Comparison of ENCODE assay signal across 25 cellular contexts in genomic region chr3:183131735-183132134, GRCh38. TPM values are rescaled to one million over a fixed set of nuclear protein-coding genes. Genes with fewer than 3 reads are reported as not detected.
DNase-seq lines count a peak whose midpoint lies in the region; ATAC-seq, FAIRE-seq and TF ChIP-seq lines count a peak whose summit lies in the region.
"Had no signal": no experiment of that assay in that cellular context is flagged by ENCODE, and none has a peak within 500 bp of the region (broad histone marks: within the 10 kb centered on the region; RNA-seq: fewer than 3 reads in every experiment).

No MANE protein-coding gene starts in this region.

- CTCF ChIA-PET in K562 (lab: Yijun Ruan, JAX; ENCODE audit: low intra/inter-chr PET ratio): no interaction called here

- no peak for TF ChIP-seq EP300 in K562 (IDR thresholded peaks at IDR 0.05; ENCODE audit: low read length)

- intact Hi-C loops in K562 (cut with micrococcal nuclease): no loop called here

- H3K79me2 ChIP-seq in ACC112 (ENCODE audit: control insufficient read depth, insufficient read depth, low read length, unreplicated experiment): no peaks in the 10 kb centered on the region
- H3K79me2 ChIP-seq in K562 (ENCODE audit: control insufficient read depth, insufficient read depth, low read length): no peaks in the 10 kb centered on the region

- H2AFZ ChIP-seq in ACC112 (ENCODE audit: low read length, unreplicated experiment): peak overlapping the region; percentile 44
- H2AFZ ChIP-seq in K562 (ENCODE audit: low read depth, low read length): no peak overlapping the region

- H3K4me1 ChIP-seq in ACC112 (ENCODE audit: control insufficient read depth, insufficient read depth, low read length, unreplicated experiment) (peaks cover 21% of the 10 kb centered on the region), K562 (replicated peaks in 1 of 2; ENCODE audit: control insufficient read depth in 2 of 2, insufficient read depth in 2 of 2, low read length in 2 of 2) (no peaks in the 10 kb centered on the region)

- ATAC-seq in K562 (no peak), HG03439 (IDR thresholded peaks at IDR 0.05; ENCODE audit: unreplicated experiment) (no peak), GM21737 (IDR thresholded peaks at IDR 0.05; ENCODE audit: unreplicated experiment) (no peak), HG02970 (IDR thresholded peaks at IDR 0.05; ENCODE audit: low FRiP score, unreplicated experiment) (no peak), GM18517 (IDR thresholded peaks at IDR 0.05; ENCODE audit: unreplicated experiment) (no peak)
- ATAC-seq: activated CD8-positive, alpha-beta T cell treated with anti-CD3 and anti-CD28 coated beads, Interleukin-2, amount 10 ng/mL, durations not matched to agents 7 days and 5 days; WTC11 had no signal

- no peak for TF ChIP-seq RAD21 in K562 (CRISPR knock-in tag; conservative IDR thresholded peaks at IDR 0.05 in 1 of 2, IDR thresholded peaks at IDR 0.05 in 1 of 2)

- no peak for FAIRE-seq in K562 (lab: Jason Lieb, UNC)
- FAIRE-seq: A204.1, keratinocyte had no signal

- no peaks in the 10 kb centered on the region; the same call in 1 of the 2 replicates for H3K36me3 ChIP-seq in ACC112 (ENCODE audit: insufficient read depth, low read length)
- no peaks in the 10 kb centered on the region for H3K36me3 ChIP-seq in KOPT-K1 (ENCODE audit: insufficient read depth, low read length)
- H3K36me3 ChIP-seq in K562 (ENCODE audit: control insufficient read depth, insufficient read depth, low read length): no peaks in the 10 kb centered on the region

- no peaks in the 10 kb centered on the region for H3K9me1 ChIP-seq in K562 (ENCODE audit: control insufficient read depth, insufficient read depth, low read length)

- POLR2A ChIA-PET in K562 (lab: Yijun Ruan, JAX): no interaction called here

- no peak overlapping the region for H3K9ac ChIP-seq in K562 (ENCODE audit: insufficient read depth in 1 of 2, low read depth in 2 of 2, low read length in 2 of 2)
- H3K9ac ChIP-seq: BLaER1 treated with 17β-estradiol and CSF1 and Interleukin-3, amounts not matched to agents 10 nM and 100 nM had no signal

- 18% methylated on average over 4 of the region's 4 CpGs for WGBS in K562 (ENCODE audit: insufficient coverage, low coverage, missing lambda C conversion rate)

- in situ Hi-C loops in K562 (cut with MboI): loop anchor here (25.0 kb wide), 1 partner anchor 631 kb away; no protein-coding TSS in a partner anchor

- TF ChIP-seq CTCF in K562 (IDR thresholded peaks at IDR 0.05 in 2 of 3, conservative IDR thresholded peaks at IDR 0.05 in 1 of 3; ENCODE audit: insufficient read depth in 2 of 3, low read depth in 1 of 3, low read length in 3 of 3): no peak

- DNase-seq in K562 (ENCODE audit: extremely low read depth in 1 of 4, low spot score in 3 of 4) (no peak), hepatic stellate cell (ENCODE audit: low spot score) (peak; percentile 28)
- DNase-seq: activated CD8-positive, alpha-beta T cell treated with anti-CD3 and anti-CD28 coated beads, Interleukin-2, amount 10 ng/mL, durations not matched to agents 7 days and 5 days; activated naive CD4-positive, alpha-beta T cell; activated T-cell treated with anti-CD3 and anti-CD28 coated beads, Interleukin-2, amount 50 U/mL, for 1 hour; aorta; Calu3; hippocampal formation; KBM-7; NCI-H2029 treated with DMSO at 0.1 percent for 48 hours; occipital lobe; retina; stimulated activated CD8-positive, alpha-beta memory T cell treated with anti-CD3 and anti-CD28 coated beads, Interleukin-4, amount 100 ng/mL, for 48 hours; upper lobe of right lung had no signal

- H3K4me3 ChIP-seq in ACC112 (ENCODE audit: low read depth, low read length) (no peak overlapping the region), K562 (no peak overlapping the region)
- H3K4me3 ChIP-seq: BLaER1 treated with 17β-estradiol and CSF1 and Interleukin-3, amounts not matched to agents 10 nM and 100 nM; SK-N-MC; upper lobe of right lung had no signal

- H3K27ac ChIP-seq in ACC112 (ENCODE audit: low read depth, low read length): peak overlapping the region; percentile 72
- peak overlapping the region; percentile 51 for H3K27ac ChIP-seq in KOPT-K1 (ENCODE audit: low read depth, low read length, poor library complexity, severe bottlenecking)
- H3K27ac ChIP-seq in K562 (ENCODE audit: extremely low read depth, low read depth, low read length): no peak overlapping the region
- H3K27ac ChIP-seq: BLaER1 treated with 17β-estradiol and CSF1 and Interleukin-3, amounts not matched to agents 10 nM and 100 nM; SK-N-MC; upper lobe of right lung had no signal

- BruUV-seq in K562 (replicated peaks; lab: Mats Ljungman, UMichigan): no TSS peak

- no peak overlapping the region for H3K4me2 ChIP-seq in K562 (ENCODE audit: insufficient read depth, low read length)
- H3K4me2 ChIP-seq: BLaER1 treated with 17β-estradiol and CSF1 and Interleukin-3, amounts not matched to agents 10 nM and 100 nM had no signal

- H3K9me3 ChIP-seq in KOPT-K1 (ENCODE audit: insufficient read depth, low read length, poor library complexity, severe bottlenecking): peaks cover 15% of the 10 kb centered on the region
- H3K9me3 ChIP-seq in K562 (replicated peaks; ENCODE audit: control insufficient read depth, insufficient read depth, low read depth, low read length): peaks cover 2% of the 10 kb centered on the region; the same call in 1 of the 2 replicates
- H3K9me3 ChIP-seq: upper lobe of right lung had no signal

- H4K20me1 ChIP-seq in K562 (replicated peaks; ENCODE audit: control insufficient read depth, insufficient read depth, low read length): no peaks in the 10 kb centered on the region
- H4K20me1 ChIP-seq: BLaER1 treated with 17β-estradiol and CSF1 and Interleukin-3, amounts not matched to agents 10 nM and 100 nM had no signal

- no peak for TF ChIP-seq POLR2A in K562 (conservative IDR thresholded peaks at IDR 0.05)

- H3K27me3 ChIP-seq in ACC112 (ENCODE audit: insufficient read depth, low read length) (no peaks in the 10 kb centered on the region), K562 (ENCODE audit: control insufficient read depth in 2 of 2, insufficient read depth in 2 of 2, low read length in 2 of 2) (peaks cover 22 to 33% of the 10 kb centered on the region in 2 experiments)
- H3K27me3 ChIP-seq: BLaER1 treated with 17β-estradiol and CSF1 and Interleukin-3, amounts not matched to agents 10 nM and 100 nM; upper lobe of right lung had no signal

TF ChIP-seq in K562, 482 proteins besides CTCF, POLR2A, EP300 and RAD21:
- TF ChIP-seq ZC3H11A (IDR thresholded peaks at IDR 0.05; ENCODE audit: low read depth, low read length) (no peak), SPI1 (IDR thresholded peaks at IDR 0.05; ENCODE audit: borderline replicate concordance, low read depth, low read length) (peak; percentile 46; the same call in 1 of the 2 replicates)

RNA-seq across cellular contexts. Expression of gene LAMP3, which starts 30.8 kb away (rescaled TPM):
- 0.37 and 0.84 TPM in 2 replicates for total RNA-seq in K562 (2011; cell fraction: chromatin; rRNA removed; ENCODE audit: low replicate concordance)
- total RNA-seq in K562 (2011; cell fraction: nucleolus; rRNA removed): 0.17 and 0.26 TPM in 2 replicates
- total RNA-seq in K562 (2011; cell fraction: nucleoplasm; rRNA removed): 0.31 and 0.44 TPM in 2 replicates
- total RNA-seq in K562 (2014; rRNA removed) (0.27 and 0.57 TPM in 2 replicates), K562 (2014; rRNA removed; fragmentation: Illumina TruSeq; extraction: Trizol) (0.67 and 0.91 TPM in 2 replicates), K562 (2015; rRNA removed; fragmentation: Illumina TruSeq; extraction: Trizol) (0.33 and 0.34 TPM in 2 replicates), K562 (2021) (0.65 and 0.82 TPM in 2 replicates)
- polyA plus RNA-seq in K562 (2011; rRNA removed) (0.35 and 0.51 TPM in 2 replicates), K562 (2014; fragmentation: Illumina TruSeq; extraction: Trizol) (1.5 and 1.8 TPM in 2 replicates), K562 (2014; fragmentation: Nextera tagmentation; extraction: Ambion mirVana) (under 1 TPM; 0.50 to 0.59 TPM), K562 (2014; rRNA removed) (0.48 and 0.58 TPM in 2 replicates)
- polyA plus RNA-seq in K562 (2011; cell fraction: cytosol; rRNA removed): 0.24 and 0.34 TPM in 2 replicates
- polyA plus RNA-seq in K562 (2011; cell fraction: nucleus; rRNA removed): 0.23 and 0.29 TPM in 2 replicates
- 0.86 and 12.2 TPM in 2 replicates for polyA plus RNA-seq in K562 (2012)
- polyA minus RNA-seq in K562 (2011; rRNA and poly(A)+ RNA removed): 0.32 and 0.75 TPM in 2 replicates
- polyA minus RNA-seq in K562 (2011; cell fraction: cytosol; rRNA and poly(A)+ RNA removed): not detected in 2 replicates
- polyA minus RNA-seq in K562 (2011; cell fraction: nucleus; rRNA and poly(A)+ RNA removed): 0.27 TPM in 1 of 2 replicates, not detected in the other
- total RNA-seq: occipital lobe had no signal

RNA-seq across cellular contexts. Expression of gene MCCC1, which starts 32.4 kb away (rescaled TPM):
- total RNA-seq in K562 (2011; cell fraction: chromatin; rRNA removed; ENCODE audit: low replicate concordance): 22.1 and 32.8 TPM in 2 replicates
- 16.7 and 23.5 TPM in 2 replicates for total RNA-seq in K562 (2011; cell fraction: nucleolus; rRNA removed)
- total RNA-seq in K562 (2011; cell fraction: nucleoplasm; rRNA removed): 14.1 and 14.9 TPM in 2 replicates
- total RNA-seq in K562 (2014; rRNA removed): 18.3 and 21.4 TPM in 2 replicates
- total RNA-seq in K562 (2014; rRNA removed; fragmentation: Illumina TruSeq; extraction: Trizol): 25.1 and 33.5 TPM in 2 replicates
- 23.0 and 23.6 TPM in 2 replicates for total RNA-seq in K562 (2015; rRNA removed; fragmentation: Illumina TruSeq; extraction: Trizol)
- 24.1 and 25.3 TPM in 2 replicates for total RNA-seq in K562 (2021)
- 19.8 and 26.9 TPM in 2 replicates for polyA plus RNA-seq in K562 (2011; rRNA removed)
- polyA plus RNA-seq in K562 (2011; cell fraction: cytosol; rRNA removed): 14.4 and 15.6 TPM in 2 replicates
- polyA plus RNA-seq in K562 (2011; cell fraction: nucleus; rRNA removed): 22.4 and 29.5 TPM in 2 replicates
- polyA plus RNA-seq in K562 (2012): 21.3 and 22.2 TPM in 2 replicates
- 22.8 and 23.0 TPM in 2 replicates for polyA plus RNA-seq in K562 (2014; fragmentation: Illumina TruSeq; extraction: Trizol)
- polyA plus RNA-seq in K562 (2014; fragmentation: Nextera tagmentation; extraction: Ambion mirVana): 10 to 100 TPM; 13.7 to 14.3 TPM
- 19.7 and 25.0 TPM in 2 replicates for polyA plus RNA-seq in K562 (2014; rRNA removed)
- polyA minus RNA-seq in K562 (2011; rRNA and poly(A)+ RNA removed): 32.0 and 42.5 TPM in 2 replicates
- 13.7 and 19.9 TPM in 2 replicates for polyA minus RNA-seq in K562 (2011; cell fraction: cytosol; rRNA and poly(A)+ RNA removed)
- 24.5 and 26.8 TPM in 2 replicates for polyA minus RNA-seq in K562 (2011; cell fraction: nucleus; rRNA and poly(A)+ RNA removed)
